ENCODE assay signal across 16 cellular contexts in genomic region chr4:14221176-14221575, GRCh38.
DNase-seq lines count a peak whose midpoint lies in the region; ATAC-seq and TF ChIP-seq lines count a peak whose summit lies in the region.
"Had no signal": no experiment of that assay in that cellular context is flagged by ENCODE, and none has a peak within 500 bp of the region (broad histone marks: within the 10 kb centered on the region; RNA-seq: fewer than 3 reads in every experiment).

No MANE protein-coding gene starts in this region.

- DNase-seq in HT1080 (ENCODE audit: low read depth) (peak; percentile 11), astrocyte of the cerebellum (ENCODE audit: low read depth) (peak; percentile 3), epithelial cell of prostate (ENCODE audit: low read depth, low spot score) (peak; percentile 59), renal cortical epithelial cell (ENCODE audit: low read depth) (peak; percentile 28), left colon (no peak), uterus (no peak), NCI-H2081 treated with DMSO at 0.1 percent for 48 hours (lab: John Stamatoyannopoulos, UW) (no peak)
- no peak for DNase-seq in effector CD4-positive, alpha-beta T cell
- DNase-seq: BE2C; CD4-positive, alpha-beta memory T cell; DMS79; GDM1 had no signal

- in situ Hi-C loops in astrocyte of the cerebellum (cut with HindIII; ENCODE audit: low sequenced_read_pairs): no loop called here

- no peak for TF ChIP-seq CTCF in astrocyte of the cerebellum (IDR thresholded peaks at IDR 0.05; ENCODE audit: low read depth, low read length, missing control alignments)
- TF ChIP-seq CTCF in uterus (IDR thresholded peaks at IDR 0.05): no peak

- H3K4me3 ChIP-seq in astrocyte of the cerebellum (ENCODE audit: low read depth, low read length): no peak overlapping the region
- no peak overlapping the region for H3K4me3 ChIP-seq in uterus
- H3K4me3 ChIP-seq: A549, HAP-1 had no signal

- TF ChIP-seq POLR2A in uterus (IDR thresholded peaks at IDR 0.05): no peak

- no peak for ATAC-seq in left colon
- ATAC-seq: A549, HepG2 had no signal

- intact Hi-C loops in left colon (cut with DNase I, micrococcal nuclease): no loop called here
- intact Hi-C loops in uterus (cut with DNase I; ENCODE audit: low total_unique reads): no loop called here

- H3K36me3 ChIP-seq in uterus: no peaks in the 10 kb centered on the region
- H3K36me3 ChIP-seq: BE2C, HAP-1 had no signal

- no peaks in the 10 kb centered on the region for H3K4me1 ChIP-seq in uterus
- H3K4me1 ChIP-seq: A549, BE2C, HAP-1 had no signal

- H3K27ac ChIP-seq in epithelial cell of prostate (no peak overlapping the region), uterus (no peak overlapping the region)
- H3K27ac ChIP-seq: A549, C4-2B had no signal

- H3K9me3 ChIP-seq in uterus: no peaks in the 10 kb centered on the region
- H3K9me3 ChIP-seq: A549, BE2C had no signal

- no peaks in the 10 kb centered on the region for H3K27me3 ChIP-seq in uterus
- H3K27me3 ChIP-seq: BE2C had no signal

Comparison
In these comparisons a context has a peak if more than half of its experiments do, and no peak if none do; other contexts are left out.
1. DNase-seq: peak in HT1080 (single experiment), astrocyte of the cerebellum (single experiment), epithelial cell of prostate (single experiment) and renal cortical epithelial cell (single experiment); none in left colon (0 of 2), effector CD4-positive, alpha-beta T cell (single experiment), uterus (0 of 2) and NCI-H2081 treated with DMSO at 0.1 percent for 48 hours (single experiment).